Comparison of ENCODE assay signal across 8 cellular contexts in genomic region chr6:131281471-131282270, GRCh38.
DNase-seq lines count a peak whose midpoint lies in the region; ATAC-seq and TF ChIP-seq lines count a peak whose summit lies in the region.

No MANE protein-coding gene starts in this region.

- H3K27me3 Mint-ChIP-seq in type B pancreatic cell, result no peaks in the 10 kb centered on the region

- H3K9ac ChIP-seq in neuronal stem cell (ENCODE audit: low read depth, low read length, poor library complexity) (no peak overlapping the region), smooth muscle cell (ENCODE audit: low read depth) (no peak overlapping the region)

- no peak overlapping the region for H3K18ac ChIP-seq in neuronal stem cell (ENCODE audit: low read length)

- H3K4me2 ChIP-seq in neuronal stem cell (ENCODE audit: insufficient read depth, low read length, poor library complexity, severe bottlenecking) (peak overlapping the region; percentile 20), osteoblast (ENCODE audit: insufficient read depth, low read length) (no peak overlapping the region), smooth muscle cell (no peak overlapping the region)

- no peak overlapping the region for H2BK120ac ChIP-seq in neuronal stem cell (ENCODE audit: low read depth, low read length)

- H2BK15ac ChIP-seq in neuronal stem cell (ENCODE audit: low read length), result no peak overlapping the region

- no peak overlapping the region for H4K8ac ChIP-seq in neuronal stem cell (ENCODE audit: low read depth, low read length)

- no peaks in the 10 kb centered on the region for H3K79me2 ChIP-seq in osteoblast (ENCODE audit: insufficient read depth, low read length)
- no peaks in the 10 kb centered on the region for H3K79me2 ChIP-seq in smooth muscle cell (ENCODE audit: low read depth)

- H3K4me3 ChIP-seq in neuronal stem cell (ENCODE audit: low read length in 2 of 2) (peak overlapping the region in 1 of 2 donors; percentile 24), osteoblast (ENCODE audit: insufficient read depth, low read length) (no peak overlapping the region), smooth muscle cell (no peak overlapping the region)

- no CpG with 5 or more reads among the region's 16 CpGs for WGBS in neuronal stem cell (ENCODE audit: extremely low coverage in 2 of 2, insufficient read length in 2 of 2, insufficient replicate concordance in 1 of 2), 2 donors
- 58% methylated on average over 16 of the region's 16 CpGs for WGBS in smooth muscle cell (ENCODE audit: low lambda C conversion rate)

- H3K14ac ChIP-seq in neuronal stem cell (ENCODE audit: low read length), result no peak overlapping the region

- no peak overlapping the region for H2BK5ac ChIP-seq in neuronal stem cell (ENCODE audit: low read length)

- H4K91ac ChIP-seq in neuronal stem cell (ENCODE audit: low read depth, low read length, poor library complexity), result no peak overlapping the region

- H2AK5ac ChIP-seq in neuronal stem cell (ENCODE audit: low read depth, low read length), result no peak overlapping the region

- no peaks in the 10 kb centered on the region for H3F3A ChIP-seq in smooth muscle cell (ENCODE audit: low read depth)

- H3K4me3 Mint-ChIP-seq in type B pancreatic cell, result peak overlapping the region; percentile 65

- peak overlapping the region; percentile 47 for H2AFZ ChIP-seq in neuronal stem cell (ENCODE audit: low read length)
- no peak overlapping the region for H2AFZ ChIP-seq in osteoblast (ENCODE audit: low read length)
- no peak overlapping the region for H2AFZ ChIP-seq in smooth muscle cell (ENCODE audit: low read depth)

- H3K4me1 ChIP-seq in neuronal stem cell (ENCODE audit: control insufficient read depth in 2 of 2, insufficient read depth in 1 of 2, low read depth in 1 of 2, low read length in 2 of 2), result peaks cover 7 to 24% of the 10 kb centered on the region in 2 donors
- H3K4me1 ChIP-seq in osteoblast (ENCODE audit: insufficient read depth, low read length), result no peaks in the 10 kb centered on the region
- H3K4me1 ChIP-seq in smooth muscle cell (ENCODE audit: low read depth), result no peaks in the 10 kb centered on the region

- TF ChIP-seq CTCF in type B pancreatic cell (conservative IDR thresholded peaks at IDR 0.05), result no peak
- TF ChIP-seq CTCF in osteoblast (IDR thresholded peaks at IDR 0.05; ENCODE audit: extremely low read depth, low read depth, low read length), result no peak
- no peak for TF ChIP-seq CTCF in smooth muscle cell (IDR thresholded peaks at IDR 0.05; ENCODE audit: borderline replicate concordance, insufficient read depth, poor library complexity, severe bottlenecking)

- H3K36me3 ChIP-seq in neuronal stem cell (replicated peaks in 1 of 2; ENCODE audit: control insufficient read depth in 2 of 2, insufficient read depth in 2 of 2, low read length in 2 of 2) (no peaks in the 10 kb centered on the region), osteoblast (ENCODE audit: insufficient read depth, low read length) (no peaks in the 10 kb centered on the region), smooth muscle cell (ENCODE audit: low read depth) (no peaks in the 10 kb centered on the region)

- peak overlapping the region; percentile 79 for H3K27ac Mint-ChIP-seq in type B pancreatic cell

- no peaks in the 10 kb centered on the region for H3K36me3 Mint-ChIP-seq in type B pancreatic cell

- peaks cover 11% of the 10 kb centered on the region for H3K4me1 Mint-ChIP-seq in type B pancreatic cell (ENCODE audit: unreplicated experiment)

- H3K9me3 Mint-ChIP-seq in type B pancreatic cell, result no peaks in the 10 kb centered on the region

- H2BK12ac ChIP-seq in neuronal stem cell (ENCODE audit: low read length), result no peak overlapping the region

- H3K9me3 ChIP-seq in neuronal stem cell (replicated peaks in 1 of 2; ENCODE audit: control insufficient read depth in 2 of 2, insufficient read depth in 1 of 2, low read depth in 1 of 2, low read length in 2 of 2), result no peaks in the 10 kb centered on the region
- H3K9me3 ChIP-seq in osteoblast (ENCODE audit: low read depth, low read length), result no peaks in the 10 kb centered on the region
- no peaks in the 10 kb centered on the region for H3K9me3 ChIP-seq in smooth muscle cell (replicated peaks; ENCODE audit: low read depth)

- peak; percentile 62 for DNase-seq in activated CD4-positive, alpha-beta T cell treated with anti-CD3 and anti-CD28 coated beads, Interleukin-2, amount 50 U/mL, for 1 hour
- peak; percentile 30 for DNase-seq in effector CD8-positive, alpha-beta T cell (lab: John Stamatoyannopoulos, UW)
- DNase-seq in neuronal stem cell (ENCODE audit: low spot score), result peak; percentile 40
- DNase-seq in type B pancreatic cell (ENCODE audit: extremely low spot score, unreplicated experiment), result no peak
- no peak for DNase-seq in osteoblast (ENCODE audit: insufficient read length, low spot score, missing footprints)
- DNase-seq in smooth muscle cell (lab: John Stamatoyannopoulos, UW; ENCODE audit: unreplicated experiment), result no peak

- no peak overlapping the region for H3K23ac ChIP-seq in neuronal stem cell (ENCODE audit: low read depth, low read length, poor library complexity)

- H3K27me3 ChIP-seq in neuronal stem cell (ENCODE audit: control insufficient read depth in 3 of 3, insufficient read depth in 3 of 3, low read depth in 1 of 3, low read length in 3 of 3), result no peaks in the 10 kb centered on the region
- no peaks in the 10 kb centered on the region for H3K27me3 ChIP-seq in osteoblast (ENCODE audit: insufficient read depth, low read length)
- H3K27me3 ChIP-seq in smooth muscle cell (ENCODE audit: low read depth), result no peaks in the 10 kb centered on the region

- H3K27ac ChIP-seq in neuronal stem cell (replicated peaks; ENCODE audit: low read length), result no peak overlapping the region
- H3K27ac ChIP-seq in osteoblast (ENCODE audit: low read depth, low read length), result no peak overlapping the region
- no peak overlapping the region for H3K27ac ChIP-seq in smooth muscle cell (ENCODE audit: low read depth)

- H4K20me1 ChIP-seq in osteoblast (ENCODE audit: insufficient read depth, low read length), result no peaks in the 10 kb centered on the region
- no peaks in the 10 kb centered on the region for H4K20me1 ChIP-seq in smooth muscle cell (ENCODE audit: low read depth)

- H3K4ac ChIP-seq in neuronal stem cell (ENCODE audit: low read length), result no peak overlapping the region

- no peaks in the 10 kb centered on the region for H3K79me1 ChIP-seq in neuronal stem cell (ENCODE audit: low read depth, low read length)

- ATAC-seq in HG03432 (IDR thresholded peaks at IDR 0.05; ENCODE audit: unreplicated experiment) (peak; percentile 49), HG02973 (IDR thresholded peaks at IDR 0.05; ENCODE audit: unreplicated experiment) (no peak)

Comparison
In these comparisons a context has a peak if more than half of its experiments do, and no peak if none do; other contexts are left out.
1. DNase-seq: peak in activated CD4-positive, alpha-beta T cell treated with anti-CD3 and anti-CD28 coated beads, Interleukin-2, amount 50 U/mL, for 1 hour (single experiment), effector CD8-positive, alpha-beta T cell (single experiment) and neuronal stem cell (single experiment); none in type B pancreatic cell (single experiment), osteoblast (single experiment) and smooth muscle cell (single experiment).